8 cellular contexts compared by ENCODE assay signal in genomic region chr1:41366428-41367101, GRCh38. TPM values are rescaled to one million over a fixed set of nuclear protein-coding genes. Genes with fewer than 3 reads are reported as not detected.
DNase-seq lines count a peak whose midpoint lies in the region; ATAC-seq, FAIRE-seq and TF ChIP-seq lines count a peak whose summit lies in the region.

No MANE protein-coding gene starts in this region.

- H2BK12ac ChIP-seq in H1 (ENCODE audit: low read depth, low read length) = 0 out of 2 replicates have a peak overlapping the region, but pooled peaks have one; percentile 35

- H3K23me2 ChIP-seq in H1 (ENCODE audit: low read depth, low read length) = peaks cover 14% of the 10 kb centered on the region; the same call in 1 of the 2 replicates

- H3K4ac ChIP-seq in H1 (replicated peaks; ENCODE audit: insufficient read length, low read depth, low read length) = no peak overlapping the region

- H3K27me3 ChIP-seq in SU-DHL-6 (ENCODE audit: low read length) (no peaks in the 10 kb centered on the region), H1 (replicated peaks in 1 of 4; ENCODE audit: control insufficient read depth in 3 of 4, extremely low read depth in 1 of 4, insufficient read depth in 3 of 4, low read length in 3 of 4) (peaks cover 21 to 51% (median 36%) of the 10 kb centered on the region in 4 experiments), psoas muscle (ENCODE audit: insufficient read depth in 3 of 3, low read length in 2 of 3) (no peaks in the 10 kb centered on the region)

- H3K4me2 ChIP-seq in SU-DHL-6 (ENCODE audit: low read depth, low read length, poor library complexity, severe bottlenecking) = peak overlapping the region; percentile 48
- peak overlapping the region; percentile 78 to 87 for H3K4me2 ChIP-seq in H1 (ENCODE audit: insufficient read depth in 1 of 2, low read depth in 2 of 2, low read length in 2 of 2)

- H3K56ac ChIP-seq in H1 (replicated peaks; ENCODE audit: insufficient read length, low read depth, low read length) = no peak overlapping the region

- no peak overlapping the region for H3K27ac ChIP-seq in SU-DHL-6 (ENCODE audit: low read depth, low read length)
- no peak overlapping the region for H3K27ac ChIP-seq in H1 (ENCODE audit: low read depth, low read length)
- peak overlapping the region; percentile 46 for H3K27ac ChIP-seq in psoas muscle

- no peak for TF ChIP-seq RAD21 in H1 (IDR thresholded peaks at IDR 0.05 in 1 of 2, conservative IDR thresholded peaks at IDR 0.05 in 1 of 2; ENCODE audit: low read depth in 2 of 2, low read length in 2 of 2)

- CTCF ChIA-PET in H1 (lab: Charles Lee; ENCODE audit: partially characterized antibody) = interaction anchor here (0.6 to 7.3 kb wide), 10 partner anchors 11 to 94 kb away, joined by 3 to 39 read pairs (median 6); no protein-coding TSS in a partner anchor

- TF ChIP-seq EP300 in H1 (IDR thresholded peaks at IDR 0.05; ENCODE audit: borderline replicate concordance in 1 of 2, low read depth in 2 of 2, low read length in 2 of 2) = no peak

- H3K36me3 ChIP-seq in SU-DHL-6 (ENCODE audit: low read length) (no peaks in the 10 kb centered on the region), H1 (ENCODE audit: control insufficient read depth in 2 of 4, insufficient read depth in 4 of 4, low read length in 3 of 4) (no peaks in the 10 kb centered on the region), psoas muscle (ENCODE audit: insufficient read depth in 1 of 2, low read depth in 1 of 2) (no peaks in the 10 kb centered on the region)

- intact Hi-C loops in psoas muscle (cut with DNase I) = no loop called here

- H4K8ac ChIP-seq in H1 (ENCODE audit: extremely low read depth, insufficient read depth, low read length) = no peak overlapping the region; the same call in 1 of the 2 replicates

- POLR2A ChIA-PET in H1 (lab: Charles Lee; ENCODE audit: partially characterized antibody) = interaction anchor here (1.4 to 2.6 kb wide), 4 partner anchors 8 to 39 kb away, joined by 4 to 10 read pairs (median 4); no protein-coding TSS in a partner anchor

- no peak overlapping the region for H2AK5ac ChIP-seq in H1 (ENCODE audit: low read depth, low read length)

- H2BK120ac ChIP-seq in H1 (replicated peaks; ENCODE audit: low read depth, low read length) = no peak overlapping the region

- no peak overlapping the region for H2BK15ac ChIP-seq in H1 (ENCODE audit: low read length)

- peak overlapping the region; percentile 22 for H3K4me3 ChIP-seq in SU-DHL-6 (ENCODE audit: insufficient read depth, low read length, poor library complexity, severe bottlenecking)
- H3K4me3 ChIP-seq in H1 (ENCODE audit: extremely low read depth in 1 of 4, insufficient read depth in 2 of 4, low read depth in 3 of 4, low read length in 4 of 4) = peak overlapping the region; percentile 30 to 70 (median 52)
- H3K4me3 ChIP-seq in psoas muscle = peak overlapping the region; percentile 67

- TF ChIP-seq POLR2A in H1 (IDR thresholded peaks at IDR 0.05; ENCODE audit: control extremely low read depth in 1 of 2, low read depth in 2 of 2, low read length in 2 of 2) = no peak

- 0 out of 2 replicates have a peak overlapping the region, but pooled peaks have one; percentile 71 for H2BK5ac ChIP-seq in H1 (ENCODE audit: low read depth, low read length)

- no peak overlapping the region for H3K14ac ChIP-seq in H1 (ENCODE audit: insufficient read length)

- H4K20me1 ChIP-seq in SU-DHL-6 (ENCODE audit: low read depth, low read length) = no peaks in the 10 kb centered on the region
- peaks cover 5 to 11% of the 10 kb centered on the region in 2 experiments for H4K20me1 ChIP-seq in H1 (replicated peaks in 1 of 2; ENCODE audit: control insufficient read depth in 1 of 2, insufficient read depth in 2 of 2, low read length in 2 of 2)

- no peak overlapping the region for H3K23ac ChIP-seq in H1 (ENCODE audit: insufficient read length)

- DNase-seq in stimulated activated CD4-positive, alpha-beta T cell treated with anti-CD3 and anti-CD28 coated beads, Interleukin-15, amount 100 ng/mL, for 24 hours = peak; percentile 48
- DNase-seq in stimulated activated CD4-positive, alpha-beta T cell treated with anti-CD3 and anti-CD28 coated beads, Interleukin-2, amount 100 ng/mL, for 48 hours = no peak
- peak in 1 of 2 experiments; percentile 71 for DNase-seq in H1 (ENCODE audit: low read depth in 1 of 2, low spot score in 2 of 2)
- peak; percentile 34 to 68 for DNase-seq in psoas muscle
- no peak for DNase-seq in islet precursor cell

- H4K5ac ChIP-seq in H1 (ENCODE audit: insufficient read length, low read depth, low read length) = no peak overlapping the region

- ATAC-seq in psoas muscle (peak in 3 of 4 donors; percentile 13 to 30 (median 20)), HG02759 (IDR thresholded peaks at IDR 0.05; ENCODE audit: unreplicated experiment) (no peak), GM19328 (IDR thresholded peaks at IDR 0.05; ENCODE audit: unreplicated experiment) (no peak)

- H3K9me2 ChIP-seq in SU-DHL-6 (replicated peaks; ENCODE audit: insufficient read depth, low read length) = no peaks in the 10 kb centered on the region

- peaks cover 15 to 61% (median 47%) of the 10 kb centered on the region in 4 experiments for H3K4me1 ChIP-seq in H1 (replicated peaks in 1 of 4; ENCODE audit: control insufficient read depth in 3 of 4, insufficient read depth in 4 of 4, low read length in 3 of 4)
- H3K4me1 ChIP-seq in psoas muscle = peaks cover 43% of the 10 kb centered on the region

- no peaks in the 10 kb centered on the region for H3F3A ChIP-seq in SU-DHL-6 (ENCODE audit: insufficient read depth)

- H3K9ac ChIP-seq in SU-DHL-6 (ENCODE audit: low read length) (peak overlapping the region; percentile 25; the same call in 1 of the 2 replicates), H1 (replicated peaks in 1 of 4; ENCODE audit: extremely low read depth in 1 of 4, low read depth in 3 of 4, low read length in 3 of 4) (no peak overlapping the region)

- H3K9me3 ChIP-seq in SU-DHL-6 (ENCODE audit: insufficient read depth, low read length) (no peaks in the 10 kb centered on the region), H1 (ENCODE audit: insufficient read depth in 2 of 2, low read depth in 1 of 2, low read length in 1 of 2) (no peaks in the 10 kb centered on the region), psoas muscle (no peaks in the 10 kb centered on the region)

- H3K18ac ChIP-seq in H1 (ENCODE audit: extremely low read depth, low read length) = peak overlapping the region; percentile 71

- no peaks in the 10 kb centered on the region for H3K79me1 ChIP-seq in H1 (ENCODE audit: low read depth, low read length)

- H2BK20ac ChIP-seq in H1 (ENCODE audit: low read length) = no peak overlapping the region

- TF ChIP-seq CTCF in SU-DHL-6 (IDR thresholded peaks at IDR 0.05; ENCODE audit: insufficient read depth, low read length, poor library complexity, severe bottlenecking) (no peak), H1 (IDR thresholded peaks at IDR 0.05; ENCODE audit: control extremely low read depth in 1 of 3, insufficient read depth in 1 of 3, low read depth in 1 of 3, low read length in 3 of 3) (no peak), psoas muscle (IDR thresholded peaks at IDR 0.05) (no peak)

- peak overlapping the region; percentile 14 for H2AFZ ChIP-seq in SU-DHL-6 (ENCODE audit: low read depth, low read length, severe bottlenecking)
- H2AFZ ChIP-seq in H1 (ENCODE audit: low read length) = no peak overlapping the region

- no peaks in the 10 kb centered on the region for H3K79me2 ChIP-seq in SU-DHL-6 (ENCODE audit: insufficient read depth, low read length)
- no peaks in the 10 kb centered on the region for H3K79me2 ChIP-seq in H1 (ENCODE audit: control insufficient read depth in 1 of 2, insufficient read depth in 2 of 2, low read length in 2 of 2)

- no peak overlapping the region for H4K91ac ChIP-seq in H1 (replicated peaks; ENCODE audit: insufficient read length, low read length)

- WGBS in H1 (ENCODE audit: extremely low coverage in 1 of 2, insufficient coverage in 1 of 2, insufficient read length in 1 of 2, insufficient replicate concordance in 2 of 2, low coverage in 1 of 2, low lambda C conversion rate in 2 of 2, missing lambda C conversion rate in 1 of 2), 2 experiments = 3% methylated on average over 29 of the region's 51 CpGs; no CpG with 5 or more reads in 1 of the 2 experiments
- WGBS in psoas muscle, 3 donors = 7 to 11% (median 11%) methylated on average over 34 to 51 of the region's 51 CpGs

- no peak for FAIRE-seq in H1 (lab: Jason Lieb, UNC)

TF ChIP-seq in H1, 55 proteins besides CTCF, POLR2A, EP300 and RAD21:
- TF ChIP-seq PHF8 (conservative IDR thresholded peaks at IDR 0.05; ENCODE audit: low read depth, low read length) (no peak), KDM4A (IDR thresholded peaks at IDR 0.05; ENCODE audit: low read depth, low read length, severe bottlenecking) (peak; percentile 34)

RNA-seq across cellular contexts. Expression of gene FOXO6, which starts 5.3 kb away (rescaled TPM):
- 3.0 and 3.8 TPM in 2 replicates for total RNA-seq in H1 (2021; fragmentation: NEBNext Ultra II Directional; extraction: Animal tissue kit (Norgen Biotek cat#: 25700))
- 0.59 and 1.2 TPM in 2 replicates for polyA plus RNA-seq in H1 (2011; rRNA removed)
- 0.52 TPM for polyA plus RNA-seq in H1 (2011; cell fraction: cytosol; rRNA removed)
- polyA plus RNA-seq in H1 (2011; cell fraction: nucleus; rRNA removed) = 1.8 TPM
- polyA plus RNA-seq in H1 (2012, experiment 1 of 2) = 2.2 to 4.1 TPM (median 3.4 TPM) in 4 replicates
- 1.4 TPM for polyA plus RNA-seq in H1 (2012, experiment 2 of 2)
- 1.9 TPM for polyA plus RNA-seq in H1 (2013, experiment 1 of 2)
- polyA plus RNA-seq in H1 (2013, experiment 2 of 2) = 1.8 TPM
- 0.27 and 0.54 TPM in 2 replicates for polyA minus RNA-seq in H1 (2011; rRNA and poly(A)+ RNA removed)
- polyA minus RNA-seq in H1 (2011; cell fraction: cytosol; rRNA and poly(A)+ RNA removed) = 2.3 TPM
- 2.8 TPM for polyA minus RNA-seq in H1 (2011; cell fraction: nucleus; rRNA and poly(A)+ RNA removed)
- 1 to 10 TPM in 3 of 4 donors, under 1 TPM in 1; 0.84 to 8.6 (median 3.3) TPM for total RNA-seq in psoas muscle
- polyA plus RNA-seq in psoas muscle = under 1 TPM; 0.42 to 0.88 (median 0.44) TPM

Comparison
In these comparisons a context has a peak if more than half of its experiments do, and no peak if none do; other contexts are left out.
1. DNase-seq: peak in stimulated activated CD4-positive, alpha-beta T cell treated with anti-CD3 and anti-CD28 coated beads, Interleukin-15, amount 100 ng/mL, for 24 hours (single experiment) and psoas muscle (2 of 2); none in stimulated activated CD4-positive, alpha-beta T cell treated with anti-CD3 and anti-CD28 coated beads, Interleukin-2, amount 100 ng/mL, for 48 hours (0 of 2) and islet precursor cell (single experiment).
2. ATAC-seq: peak in psoas muscle (3 of 4); none in HG02759 (single experiment) and GM19328 (single experiment).
3. Peak in every context shown above with its lines, with median percentiles within 50 percentile points of each other: H3K4me3 ChIP-seq.